Comparison of ENCODE assay signal across 8 cellular contexts in genomic region chr1:113074237-113074636, GRCh38. TPM values are rescaled to one million over a fixed set of nuclear protein-coding genes. Genes with fewer than 3 reads are reported as not detected.
DNase-seq lines count a peak whose midpoint lies in the region; ATAC-seq and TF ChIP-seq lines count a peak whose summit lies in the region.

No MANE protein-coding gene starts in this region.

- DNase-seq in chondrocyte (ENCODE audit: low spot score): no peak
- DNase-seq in natural killer cell: no peak
- DNase-seq in RWPE1 (ENCODE audit: low spot score): no peak

- peaks cover 21 to 43% (median 29%) of the 10 kb centered on the region in 11 experiments for H3K36me3 ChIP-seq in BLaER1 treated with 17β-estradiol and CSF1 and Interleukin-3, amounts not matched to agents 10 nM and 100 nM

- H3K36me3 Mint-ChIP-seq in IgD-negative memory B cell: peaks cover 2% of the 10 kb centered on the region
- H3K36me3 Mint-ChIP-seq in chondrocyte (ENCODE audit: low read depth): peaks cover 7% of the 10 kb centered on the region
- no peaks in the 10 kb centered on the region for H3K36me3 Mint-ChIP-seq in natural killer cell

- peak overlapping the region; percentile 77 to 95 (median 91) for H3K4me2 ChIP-seq in BLaER1 treated with 17β-estradiol and CSF1 and Interleukin-3, amounts not matched to agents 10 nM and 100 nM

- ATAC-seq in natural killer cell (no peak), GM21786 (IDR thresholded peaks at IDR 0.05; ENCODE audit: unreplicated experiment) (no peak), GM18861 (IDR thresholded peaks at IDR 0.05; ENCODE audit: unreplicated experiment) (no peak), HG03175 (IDR thresholded peaks at IDR 0.05; ENCODE audit: unreplicated experiment) (no peak)

- H3K27me3 ChIP-seq in BLaER1 treated with 17β-estradiol and CSF1 and Interleukin-3, amounts not matched to agents 10 nM and 100 nM: no peaks in the 10 kb centered on the region

- no peaks in the 10 kb centered on the region for H3K9me3 ChIP-seq in BLaER1 treated with 17β-estradiol and CSF1 and Interleukin-3, amounts not matched to agents 10 nM and 100 nM (replicated peaks in 1 of 11)

- TF ChIP-seq CTCF in chondrocyte (IDR thresholded peaks at IDR 0.05) (no peak), natural killer cell (IDR thresholded peaks at IDR 0.05) (no peak), RWPE1 (conservative IDR thresholded peaks at IDR 0.05; ENCODE audit: low read depth) (no peak)

- CTCF ChIA-PET in RWPE1 (lab: Yijun Ruan, JAX): interaction anchor here (0.5 to 1.9 kb wide), 5 partner anchors 17 to 358 kb away, joined by 3 to 16 read pairs (median 4); partner anchors contain the start of gene PPM1J

- H3K27me3 Mint-ChIP-seq in IgD-negative memory B cell (no peaks in the 10 kb centered on the region), chondrocyte (ENCODE audit: low read depth) (no peaks in the 10 kb centered on the region), natural killer cell (ENCODE audit: low read depth in 2 of 2) (no peaks in the 10 kb centered on the region)

- POLR2A ChIA-PET in RWPE1 (lab: Yijun Ruan, JAX; ENCODE audit: low non-redundant PET): no interaction called here

- peak overlapping the region in 10 of 11 experiments; percentile 67 to 94 (median 87); a peak in 12 of 22 replicates for H3K27ac ChIP-seq in BLaER1 treated with 17β-estradiol and CSF1 and Interleukin-3, amounts not matched to agents 10 nM and 100 nM
- no peak overlapping the region for H3K27ac ChIP-seq in RWPE1

- peaks cover 18 to 24% (median 18%) of the 10 kb centered on the region in 3 donors for H3K4me1 Mint-ChIP-seq in IgD-negative memory B cell
- peaks cover 29% of the 10 kb centered on the region for H3K4me1 Mint-ChIP-seq in chondrocyte (ENCODE audit: low read depth)
- H3K4me1 Mint-ChIP-seq in natural killer cell: peaks cover 19 to 32% of the 10 kb centered on the region in 2 donors

- intact Hi-C loops in natural killer cell (cut with micrococcal nuclease): loop anchor here (5.0 to 10.0 kb wide), 3 partner anchors 119 to 691 kb away; partner anchors contain the start of genes CAPZA1, SLC16A1 and ST7L

- peak overlapping the region; percentile 95 to 100 (median 98) for H3K4me3 Mint-ChIP-seq in IgD-negative memory B cell
- H3K4me3 Mint-ChIP-seq in chondrocyte (ENCODE audit: unreplicated experiment): peak overlapping the region; percentile 99
- peak overlapping the region; percentile 97 for H3K4me3 Mint-ChIP-seq in natural killer cell

- H3K9me3 Mint-ChIP-seq in IgD-negative memory B cell: no peaks in the 10 kb centered on the region
- no peaks in the 10 kb centered on the region for H3K9me3 Mint-ChIP-seq in chondrocyte (ENCODE audit: low read depth)
- no peaks in the 10 kb centered on the region for H3K9me3 Mint-ChIP-seq in natural killer cell

- H3K27ac Mint-ChIP-seq in IgD-negative memory B cell: peak overlapping the region; percentile 86 to 98 (median 97)
- H3K27ac Mint-ChIP-seq in chondrocyte (ENCODE audit: unreplicated experiment): peak overlapping the region; percentile 98
- peak overlapping the region; percentile 95 to 99 for H3K27ac Mint-ChIP-seq in natural killer cell

- peak overlapping the region; percentile 83 to 93 (median 89) for H3K9ac ChIP-seq in BLaER1 treated with 17β-estradiol and CSF1 and Interleukin-3, amounts not matched to agents 10 nM and 100 nM

- peak overlapping the region; percentile 73 to 95 (median 88) for H3K4me3 ChIP-seq in BLaER1 treated with 17β-estradiol and CSF1 and Interleukin-3, amounts not matched to agents 10 nM and 100 nM

- peaks cover 4 to 54% (median 24%) of the 10 kb centered on the region in 11 experiments; a peak in 15 of 22 replicates for H4K20me1 ChIP-seq in BLaER1 treated with 17β-estradiol and CSF1 and Interleukin-3, amounts not matched to agents 10 nM and 100 nM

- peaks cover 15 to 36% (median 27%) of the 10 kb centered on the region in 10 experiments for H3K4me1 ChIP-seq in BLaER1 treated with 17β-estradiol and CSF1 and Interleukin-3, amounts not matched to agents 10 nM and 100 nM

RNA-seq across cellular contexts. Expression of gene LRIG2, which starts 1.2 kb away (rescaled TPM):
- 7.3 TPM for polyA plus RNA-seq in IgD-negative memory B cell
- total RNA-seq in chondrocyte: 10.6 to 14.6 TPM (median 10.7 TPM) in 3 replicates
- total RNA-seq in natural killer cell: 10 to 100 TPM; 20.2 to 28.5 (median 23.7) TPM
